Comparison of ENCODE assay signal across 5 cellular contexts in genomic region chr17:20521532-20521931, GRCh38. TPM values are rescaled to one million over a fixed set of nuclear protein-coding genes. Genes with fewer than 3 reads are reported as not detected.
"Had no signal": no experiment of that assay in that cellular context is flagged by ENCODE, and none has a peak within 500 bp of the region (broad histone marks: within the 10 kb centered on the region; RNA-seq: fewer than 3 reads in every experiment).

No MANE protein-coding gene starts in this region.

RNA-seq across cellular contexts. Expression of gene LGALS9B, which starts 54.2 kb away (rescaled TPM):
- total RNA-seq: HepG2, HT-29, HT1080, IMR-90, K562 had no signal

RNA-seq across cellular contexts. Expression of gene CDRT15L2, which starts 58.0 kb away (rescaled TPM):
- total RNA-seq: HepG2, HT-29, HT1080, IMR-90, K562 had no signal
